8 cellular contexts compared by ENCODE assay signal in genomic region chr1:153658400-153659174, GRCh38. TPM values are rescaled to one million over a fixed set of nuclear protein-coding genes. Genes with fewer than 3 reads are reported as not detected.
DNase-seq lines count a peak whose midpoint lies in the region; ATAC-seq and TF ChIP-seq lines count a peak whose summit lies in the region.

TSS of gene SNAPIN (plus strand) at chr1:153658703. CDS start at chr1:153658744, 41 bp downstream.

- TF ChIP-seq CTCF in kidney epithelial cell (IDR thresholded peaks at IDR 0.05; ENCODE audit: insufficient read depth, low read length, poor library complexity, severe bottlenecking): no peak

- DNase-seq in AML-193 (lab: John Stamatoyannopoulos, UW) (peak; percentile 78 to 85), NCI-H446 treated with DMSO at 0.1 percent for 48 hours (lab: John Stamatoyannopoulos, UW) (peak; percentile 73), cerebellar nuclear complex (lab: John Stamatoyannopoulos, UW) (peak; percentile 46 to 88), kidney epithelial cell (ENCODE audit: low read depth) (peak; percentile 38)
- peak; percentile 79 for DNase-seq in activated CD4-positive, alpha-beta T cell treated with anti-CD3 and anti-CD28 coated beads for 1 hour
- peak; percentile 82 to 90 for DNase-seq in stimulated activated CD4-positive, alpha-beta T cell treated with anti-CD3 and anti-CD28 coated beads, Interleukin-15, amount 100 ng/mL, for 48 hours (ENCODE audit: low read depth in 2 of 2)

- H3K27me3 ChIP-seq in kidney epithelial cell (ENCODE audit: control insufficient read depth, insufficient read depth, low read length): no peaks in the 10 kb centered on the region

- no peaks in the 10 kb centered on the region for H3K36me3 ChIP-seq in kidney epithelial cell (ENCODE audit: control insufficient read depth, insufficient read depth, low read length)

- ATAC-seq in GM19043 (IDR thresholded peaks at IDR 0.05; ENCODE audit: low read depth, unreplicated experiment): peak; percentile 91
- peak; percentile 94 for ATAC-seq in HG03354 (IDR thresholded peaks at IDR 0.05; ENCODE audit: poor library complexity, severe bottlenecking, unreplicated experiment)

- H3K4me3 ChIP-seq in kidney epithelial cell (ENCODE audit: low read depth, low read length): peak within 1 kb of the TSS; percentile 65

RNA-seq across cellular contexts. Expression of gene SNAPIN, which starts in this region (rescaled TPM):
- 61.0 and 65.0 TPM in 2 replicates for total RNA-seq in kidney epithelial cell

Comparison
In these comparisons a context has a peak if more than half of its experiments do, and no peak if none do; other contexts are left out.
1. Peak in every context shown above with its lines: DNase-seq, ATAC-seq and H3K4me3 ChIP-seq.